Comparison of ENCODE assay signal across 1 cellular context in the genomic region with DNA sequence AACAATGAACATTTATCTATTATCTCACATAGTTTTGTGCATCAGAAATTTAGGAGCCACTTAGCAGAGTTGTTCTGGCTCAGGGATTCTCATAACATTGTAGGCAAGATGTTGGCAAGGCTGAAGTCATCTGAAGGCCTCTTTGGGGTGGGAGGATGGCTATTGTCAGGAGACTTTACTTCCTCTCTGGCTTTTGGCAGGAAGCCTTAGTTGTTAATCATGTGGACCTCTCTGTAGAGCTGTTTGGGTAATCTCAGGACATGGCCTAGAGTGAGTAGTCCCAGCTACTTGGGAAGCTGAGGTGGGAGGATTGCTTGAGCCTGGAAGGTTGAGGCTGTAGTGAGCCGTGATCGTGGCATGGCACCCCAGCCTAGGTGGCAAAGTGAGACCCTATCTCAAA.
TF ChIP-seq lines count a peak whose summit lies in the region.

No MANE protein-coding gene starts in this region.

TF ChIP-seq in H1, 55 proteins besides CTCF, POLR2A, EP300 and RAD21 (continued from another document):
- TF ChIP-seq ZNF274 (IDR thresholded peaks at IDR 0.05; ENCODE audit: borderline replicate concordance, extremely low read depth, low read length) (no peak), POU5F1 (IDR thresholded peaks at IDR 0.05; ENCODE audit: low read depth, low read length) (no peak), CEBPB (IDR thresholded peaks at IDR 0.05; ENCODE audit: low read depth, low read length) (no peak)
